ENCODE assay signal across 8 cellular contexts in the genomic region with DNA sequence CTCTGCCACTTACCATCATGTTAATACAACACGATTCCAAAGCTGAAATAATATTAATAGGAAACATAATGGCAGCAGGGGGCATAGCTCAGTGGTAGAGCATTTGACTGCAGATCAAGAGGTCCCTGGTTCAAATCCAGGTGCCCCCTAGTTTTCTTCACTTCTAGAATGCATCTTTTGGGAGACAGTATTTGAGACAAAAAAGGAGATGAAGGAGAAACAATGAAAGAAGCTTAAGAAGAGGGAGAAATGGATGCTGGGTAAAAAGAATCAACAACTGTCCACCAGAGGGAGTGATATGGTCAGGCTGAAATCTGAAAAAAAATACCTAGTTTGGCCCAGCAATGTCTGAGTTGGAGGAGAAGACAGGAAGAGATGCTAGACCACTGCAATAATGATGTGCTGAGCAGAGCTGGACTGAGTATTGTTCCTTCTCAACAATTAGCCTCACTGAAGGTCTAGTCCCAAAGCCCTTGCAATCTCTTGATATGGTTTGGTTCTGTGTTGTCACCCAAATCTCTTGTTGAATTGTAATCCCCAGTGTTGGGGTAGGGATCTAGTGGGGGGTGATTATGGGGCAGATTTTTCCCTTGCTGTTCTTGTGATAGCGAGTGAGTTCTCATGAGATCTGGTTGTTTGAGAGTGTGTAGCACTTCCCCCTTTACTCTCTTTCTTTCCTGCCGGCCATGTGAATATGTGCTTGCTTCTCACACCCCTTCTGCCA. TPM values are rescaled to one million over a fixed set of nuclear protein-coding genes. Genes with fewer than 3 reads are reported as not detected.
DNase-seq lines count a peak whose midpoint lies in the region; ATAC-seq and TF ChIP-seq lines count a peak whose summit lies in the region.

No MANE protein-coding gene starts in this region.

- H3K4me3 ChIP-seq in HEK293 (ENCODE audit: low read depth, low read length) (no peak overlapping the region), left lung (no peak overlapping the region)

- TF ChIP-seq CTCF in HEK293 (tag by site-specific recombination; IDR thresholded peaks at IDR 0.05) (peak; percentile 48; the same call in 1 of the 2 replicates), left lung (IDR thresholded peaks at IDR 0.05) (peak; percentile 32 to 34)

- H3K9me3 ChIP-seq in HEK293 (ENCODE audit: control insufficient read depth, insufficient read depth, low read depth, low read length) (no peaks in the 10 kb centered on the region), left lung (no peaks in the 10 kb centered on the region)

- ATAC-seq in left lung = peak; percentile 85

- H3K36me3 ChIP-seq in HEK293 (ENCODE audit: control insufficient read depth in 2 of 2, insufficient read depth in 1 of 2, low read length in 2 of 2) = no peaks in the 10 kb centered on the region
- no peaks in the 10 kb centered on the region for H3K36me3 ChIP-seq in left lung

- DNase-seq in GDM1 (lab: John Stamatoyannopoulos, UW) (peak; percentile 15), NCI-H524 (lab: John Stamatoyannopoulos, UW) (peak; percentile 61 to 87), brain pericyte (ENCODE audit: low read depth, low spot score) (peak; percentile 41), left lung (no peak), ecto neural progenitor cell (ENCODE audit: low spot score) (no peak), SKM-1 treated with dmso at 0.1 percent for 144 hours (lab: John Stamatoyannopoulos, UW; ENCODE audit: unreplicated experiment) (no peak)
- no peak for DNase-seq in activated CD4-positive, alpha-beta T cell treated with anti-CD3 and anti-CD28 coated beads, Interleukin-2, amount 50 U/mL, for 48 hours

- intact Hi-C loops in left lung (cut with DNase I) = no loop called here

- H3K4me1 ChIP-seq in HEK293 (ENCODE audit: control insufficient read depth, insufficient read depth, low read length) (no peaks in the 10 kb centered on the region), left lung (no peaks in the 10 kb centered on the region)

- H3K27ac ChIP-seq in HEK293 (ENCODE audit: extremely low read depth, low read depth, low read length) = no peak overlapping the region
- H3K27ac ChIP-seq in left lung = no peak overlapping the region

- POLR2A ChIA-PET in HEK293 (lab: Yijun Ruan, JAX) = interaction anchor here (1.3 kb wide), 2 partner anchors 25 to 48 kb away, joined by 3 to 6 read pairs; partner anchors contain the start of gene ZNF783

- H3K27me3 ChIP-seq in left lung = no peaks in the 10 kb centered on the region

- CTCF ChIA-PET in HEK293 (lab: Yijun Ruan, JAX) = interaction anchor here (0.7 to 2.1 kb wide), 29 partner anchors 8 to 966 kb away, joined by 3 to 17 read pairs (median 4); partner anchors contain the start of genes ZNF282 and ZNF783

TF ChIP-seq in HEK293, 187 proteins besides CTCF, POLR2A, EP300 and RAD21 (continues in another document):
- TF ChIP-seq ZNF239 (tag by site-specific recombination; IDR thresholded peaks at IDR 0.05) (no peak), ZFP69B (tag by site-specific recombination; IDR thresholded peaks at IDR 0.05) (no peak), BCL6B (tag by site-specific recombination; IDR thresholded peaks at IDR 0.05) (peak; percentile 17; the same call in 1 of the 2 replicates), ZNF701 (tag by site-specific recombination; IDR thresholded peaks at IDR 0.05) (peak; percentile 78; the same call in 1 of the 2 replicates), ZNF660 (tag by site-specific recombination; IDR thresholded peaks at IDR 0.05) (peak; percentile 74; the same call in 1 of the 2 replicates), ZBTB8A (tag by site-specific recombination; IDR thresholded peaks at IDR 0.05) (0 out of 2 replicates have a peak, but pooled peaks have one; percentile 14), ZNF121 (tag by site-specific recombination; IDR thresholded peaks at IDR 0.05) (no peak), ZNF184 (tag by site-specific recombination; IDR thresholded peaks at IDR 0.05) (0 out of 2 replicates have a peak, but pooled peaks have one; percentile 8), ZNF394 (tag by site-specific recombination; IDR thresholded peaks at IDR 0.05; ENCODE audit: borderline replicate concordance) (peak; percentile 73; the same call in 1 of the 2 replicates), BCL11A (tag by site-specific recombination; IDR thresholded peaks at IDR 0.05; ENCODE audit: low read depth) (peak; percentile 92), ZNF366 (tag by site-specific recombination; conservative IDR thresholded peaks at IDR 0.05) (peak; percentile 98), ZNF692 (tag by site-specific recombination; IDR thresholded peaks at IDR 0.05) (no peak), SP7 (tag by site-specific recombination; IDR thresholded peaks at IDR 0.05) (peak; percentile 59), ZNF214 (tag by site-specific recombination; IDR thresholded peaks at IDR 0.05; ENCODE audit: borderline replicate concordance) (no peak), ZNF654 (tag by site-specific recombination; IDR thresholded peaks at IDR 0.05; ENCODE audit: low read depth) (peak; percentile 56)
- TF ChIP-seq, protein P1, sequence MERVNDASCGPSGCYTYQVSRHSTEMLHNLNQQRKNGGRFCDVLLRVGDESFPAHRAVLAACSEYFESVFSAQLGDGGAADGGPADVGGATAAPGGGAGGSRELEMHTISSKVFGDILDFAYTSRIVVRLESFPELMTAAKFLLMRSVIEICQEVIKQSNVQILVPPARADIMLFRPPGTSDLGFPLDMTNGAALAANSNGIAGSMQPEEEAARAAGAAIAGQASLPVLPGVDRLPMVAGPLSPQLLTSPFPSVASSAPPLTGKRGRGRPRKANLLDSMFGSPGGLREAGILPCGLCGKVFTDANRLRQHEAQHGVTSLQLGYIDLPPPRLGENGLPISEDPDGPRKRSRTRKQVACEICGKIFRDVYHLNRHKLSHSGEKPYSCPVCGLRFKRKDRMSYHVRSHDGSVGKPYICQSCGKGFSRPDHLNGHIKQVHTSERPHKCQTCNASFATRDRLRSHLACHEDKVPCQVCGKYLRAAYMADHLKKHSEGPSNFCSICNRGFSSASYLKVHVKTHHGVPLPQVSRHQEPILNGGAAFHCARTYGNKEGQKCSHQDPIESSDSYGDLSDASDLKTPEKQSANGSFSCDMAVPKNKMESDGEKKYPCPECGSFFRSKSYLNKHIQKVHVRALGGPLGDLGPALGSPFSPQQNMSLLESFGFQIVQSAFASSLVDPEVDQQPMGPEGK (tag by site-specific recombination; IDR thresholded peaks at IDR 0.05) = 0 out of 2 replicates have a peak, but pooled peaks have one; percentile 35
- TF ChIP-seq, protein P2, sequence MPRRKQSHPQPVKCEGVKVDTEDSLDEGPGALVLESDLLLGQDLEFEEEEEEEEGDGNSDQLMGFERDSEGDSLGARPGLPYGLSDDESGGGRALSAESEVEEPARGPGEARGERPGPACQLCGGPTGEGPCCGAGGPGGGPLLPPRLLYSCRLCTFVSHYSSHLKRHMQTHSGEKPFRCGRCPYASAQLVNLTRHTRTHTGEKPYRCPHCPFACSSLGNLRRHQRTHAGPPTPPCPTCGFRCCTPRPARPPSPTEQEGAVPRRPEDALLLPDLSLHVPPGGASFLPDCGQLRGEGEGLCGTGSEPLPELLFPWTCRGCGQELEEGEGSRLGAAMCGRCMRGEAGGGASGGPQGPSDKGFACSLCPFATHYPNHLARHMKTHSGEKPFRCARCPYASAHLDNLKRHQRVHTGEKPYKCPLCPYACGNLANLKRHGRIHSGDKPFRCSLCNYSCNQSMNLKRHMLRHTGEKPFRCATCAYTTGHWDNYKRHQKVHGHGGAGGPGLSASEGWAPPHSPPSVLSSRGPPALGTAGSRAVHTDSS (tag by site-specific recombination; IDR thresholded peaks at IDR 0.05) = peak; percentile 33; the same call in 1 of the 2 replicates
- TF ChIP-seq, protein P3, sequence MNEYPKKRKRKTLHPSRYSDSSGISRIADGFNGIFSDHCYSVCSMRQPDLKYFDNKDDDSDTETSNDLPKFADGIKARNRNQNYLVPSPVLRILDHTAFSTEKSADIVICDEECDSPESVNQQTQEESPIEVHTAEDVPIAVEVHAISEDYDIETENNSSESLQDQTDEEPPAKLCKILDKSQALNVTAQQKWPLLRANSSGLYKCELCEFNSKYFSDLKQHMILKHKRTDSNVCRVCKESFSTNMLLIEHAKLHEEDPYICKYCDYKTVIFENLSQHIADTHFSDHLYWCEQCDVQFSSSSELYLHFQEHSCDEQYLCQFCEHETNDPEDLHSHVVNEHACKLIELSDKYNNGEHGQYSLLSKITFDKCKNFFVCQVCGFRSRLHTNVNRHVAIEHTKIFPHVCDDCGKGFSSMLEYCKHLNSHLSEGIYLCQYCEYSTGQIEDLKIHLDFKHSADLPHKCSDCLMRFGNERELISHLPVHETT (tag by site-specific recombination; IDR thresholded peaks at IDR 0.05) = peak; percentile 39; the same call in 1 of the 2 replicates

RNA-seq across cellular contexts. Expression of gene ZNF783, which starts 48.3 kb away (rescaled TPM):
- 10 to 100 TPM; 11.5 to 12.0 TPM for total RNA-seq in left lung

Comparison
In these comparisons a context has a peak if more than half of its experiments do, and no peak if none do; other contexts are left out.
1. DNase-seq: peak in GDM1 (single experiment), NCI-H524 (2 of 2) and brain pericyte (single experiment); none in left lung (0 of 2), ecto neural progenitor cell (single experiment), activated CD4-positive, alpha-beta T cell treated with anti-CD3 and anti-CD28 coated beads, Interleukin-2, amount 50 U/mL, for 48 hours (0 of 2) and SKM-1 treated with dmso at 0.1 percent for 144 hours (single experiment).